In genomic region chr3:76702676-76703075, GRCh38 we compare ENCODE assay signal across 24 cellular contexts.
"Had no signal": no experiment of that assay in that cellular context is flagged by ENCODE, and none has a peak within 500 bp of the region (broad histone marks: within the 10 kb centered on the region; RNA-seq: fewer than 3 reads in every experiment).

No MANE protein-coding gene starts in this region.

- H3K4me3 ChIP-seq: coronary artery, dorsolateral prefrontal cortex, esophagus muscularis mucosa, gastroesophageal sphincter, heart left ventricle, hepatocyte, left lung, lower lobe of right lung, mucosa of descending colon had no signal

- H3K27ac ChIP-seq: coronary artery, dorsolateral prefrontal cortex, esophagus muscularis mucosa, foreskin keratinocyte, gastroesophageal sphincter, heart left ventricle, hepatocyte, left lung, lower lobe of right lung had no signal

- FAIRE-seq: endothelial cell of umbilical vein, frontal cortex, islet of Langerhans, keratinocyte had no signal

- H3K27ac Mint-ChIP-seq: mesothelial cell of epicardium; naive B cell; naive thymus-derived CD8-positive, alpha-beta T cell had no signal

- H3K4me2 ChIP-seq: hepatocyte had no signal

- H3K79me2 ChIP-seq: hepatocyte had no signal

- H3K36me3 Mint-ChIP-seq: mesothelial cell of epicardium, naive B cell had no signal

- H3K27me3 Mint-ChIP-seq: naive B cell; naive thymus-derived CD8-positive, alpha-beta T cell had no signal

- H3K4me3 Mint-ChIP-seq: mesothelial cell of epicardium; naive B cell; naive thymus-derived CD8-positive, alpha-beta T cell had no signal

- H2AFZ ChIP-seq: hepatocyte had no signal

- H3K36me3 ChIP-seq: esophagus muscularis mucosa, gastroesophageal sphincter, heart left ventricle, left lung, lower lobe of right lung had no signal

- DNase-seq: dermis blood vessel endothelial cell; dorsolateral prefrontal cortex; effector CD4-positive, alpha-beta T cell; effector memory CD4-positive, alpha-beta T cell; foreskin keratinocyte; heart left ventricle; hypothalamus; left cardiac atrium; left lung; left ventricle myocardium superior; lower lobe of right lung; mesenchymal stem cell; mucosa of descending colon; naive B cell; naive thymus-derived CD8-positive, alpha-beta T cell had no signal

- H3K27me3 ChIP-seq: dorsolateral prefrontal cortex, esophagus muscularis mucosa, foreskin keratinocyte, gastroesophageal sphincter, heart left ventricle, hepatocyte, left lung had no signal

- H3K4me1 Mint-ChIP-seq: naive B cell; naive thymus-derived CD8-positive, alpha-beta T cell had no signal

- H3K4me1 ChIP-seq: esophagus muscularis mucosa, foreskin keratinocyte, gastroesophageal sphincter, heart left ventricle, left lung, lower lobe of right lung had no signal

- H3K9me3 ChIP-seq: esophagus muscularis mucosa, gastroesophageal sphincter, heart left ventricle, left lung, lower lobe of right lung, mucosa of descending colon had no signal
